1 cellular context compared by ENCODE assay signal in the genomic region with DNA sequence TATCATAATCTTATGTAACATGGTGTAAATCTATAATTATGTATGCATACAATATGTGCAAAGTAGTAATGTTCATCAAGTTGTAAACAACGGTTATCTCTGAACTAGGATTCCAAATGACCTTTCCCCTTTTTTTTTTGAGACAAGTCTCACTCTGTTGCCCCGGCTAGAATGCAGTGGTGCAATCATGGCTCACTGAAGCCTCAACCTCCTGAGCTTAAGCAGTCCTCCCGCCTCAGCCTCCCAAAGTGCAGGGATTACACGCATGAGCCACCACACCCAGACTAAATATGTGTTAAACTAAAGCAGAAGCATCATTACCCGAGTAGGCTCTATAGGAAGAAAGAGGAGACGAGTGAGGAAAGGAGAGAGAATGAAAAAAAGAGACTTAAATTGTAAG.
TF ChIP-seq lines count a peak whose summit lies in the region.

No MANE protein-coding gene starts in this region.

TF ChIP-seq in GM12878, 131 proteins besides CTCF, POLR2A, EP300 and RAD21 (continued from another document):
- no peak for TF ChIP-seq ATF2 (IDR thresholded peaks at IDR 0.05; ENCODE audit: low read length)
- TF ChIP-seq RCOR1 (conservative IDR thresholded peaks at IDR 0.05; ENCODE audit: low read depth, low read length), result no peak
- no peak for TF ChIP-seq HDGF (IDR thresholded peaks at IDR 0.05)
- TF ChIP-seq ZNF217 (IDR thresholded peaks at IDR 0.05), result no peak
- no peak for TF ChIP-seq PAX5 (IDR thresholded peaks at IDR 0.05; ENCODE audit: borderline replicate concordance, low read depth, low read length)
- TF ChIP-seq SMAD1 (IDR thresholded peaks at IDR 0.05; ENCODE audit: low read depth, partially characterized antibody), result no peak
- TF ChIP-seq RELA (IDR thresholded peaks at IDR 0.05; ENCODE audit: borderline replicate concordance, partially characterized antibody), result no peak
- TF ChIP-seq IRF3 (IDR thresholded peaks at IDR 0.05), result no peak
- TF ChIP-seq, protein P1, sequence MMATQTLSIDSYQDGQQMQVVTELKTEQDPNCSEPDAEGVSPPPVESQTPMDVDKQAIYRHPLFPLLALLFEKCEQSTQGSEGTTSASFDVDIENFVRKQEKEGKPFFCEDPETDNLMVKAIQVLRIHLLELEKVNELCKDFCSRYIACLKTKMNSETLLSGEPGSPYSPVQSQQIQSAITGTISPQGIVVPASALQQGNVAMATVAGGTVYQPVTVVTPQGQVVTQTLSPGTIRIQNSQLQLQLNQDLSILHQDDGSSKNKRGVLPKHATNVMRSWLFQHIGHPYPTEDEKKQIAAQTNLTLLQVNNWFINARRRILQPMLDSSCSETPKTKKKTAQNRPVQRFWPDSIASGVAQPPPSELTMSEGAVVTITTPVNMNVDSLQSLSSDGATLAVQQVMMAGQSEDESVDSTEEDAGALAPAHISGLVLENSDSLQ (IDR thresholded peaks at IDR 0.05), result no peak
- no peak for TF ChIP-seq MAX (IDR thresholded peaks at IDR 0.05; ENCODE audit: low read depth, low read length)
- no peak for TF ChIP-seq SRF (IDR thresholded peaks at IDR 0.05; ENCODE audit: low read depth in 2 of 2, low read length in 2 of 2)
- TF ChIP-seq EED (IDR thresholded peaks at IDR 0.05; ENCODE audit: low read depth), result no peak
- TF ChIP-seq, protein P2, sequence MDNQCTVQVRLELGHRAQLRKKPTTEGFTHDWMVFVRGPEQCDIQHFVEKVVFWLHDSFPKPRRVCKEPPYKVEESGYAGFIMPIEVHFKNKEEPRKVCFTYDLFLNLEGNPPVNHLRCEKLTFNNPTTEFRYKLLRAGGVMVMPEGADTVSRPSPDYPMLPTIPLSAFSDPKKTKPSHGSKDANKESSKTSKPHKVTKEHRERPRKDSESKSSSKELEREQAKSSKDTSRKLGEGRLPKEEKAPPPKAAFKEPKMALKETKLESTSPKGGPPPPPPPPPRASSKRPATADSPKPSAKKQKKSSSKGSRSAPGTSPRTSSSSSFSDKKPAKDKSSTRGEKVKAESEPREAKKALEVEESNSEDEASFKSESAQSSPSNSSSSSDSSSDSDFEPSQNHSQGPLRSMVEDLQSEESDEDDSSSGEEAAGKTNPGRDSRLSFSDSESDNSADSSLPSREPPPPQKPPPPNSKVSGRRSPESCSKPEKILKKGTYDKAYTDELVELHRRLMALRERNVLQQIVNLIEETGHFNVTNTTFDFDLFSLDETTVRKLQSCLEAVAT (IDR thresholded peaks at IDR 0.05), result no peak
- TF ChIP-seq, protein P3, sequence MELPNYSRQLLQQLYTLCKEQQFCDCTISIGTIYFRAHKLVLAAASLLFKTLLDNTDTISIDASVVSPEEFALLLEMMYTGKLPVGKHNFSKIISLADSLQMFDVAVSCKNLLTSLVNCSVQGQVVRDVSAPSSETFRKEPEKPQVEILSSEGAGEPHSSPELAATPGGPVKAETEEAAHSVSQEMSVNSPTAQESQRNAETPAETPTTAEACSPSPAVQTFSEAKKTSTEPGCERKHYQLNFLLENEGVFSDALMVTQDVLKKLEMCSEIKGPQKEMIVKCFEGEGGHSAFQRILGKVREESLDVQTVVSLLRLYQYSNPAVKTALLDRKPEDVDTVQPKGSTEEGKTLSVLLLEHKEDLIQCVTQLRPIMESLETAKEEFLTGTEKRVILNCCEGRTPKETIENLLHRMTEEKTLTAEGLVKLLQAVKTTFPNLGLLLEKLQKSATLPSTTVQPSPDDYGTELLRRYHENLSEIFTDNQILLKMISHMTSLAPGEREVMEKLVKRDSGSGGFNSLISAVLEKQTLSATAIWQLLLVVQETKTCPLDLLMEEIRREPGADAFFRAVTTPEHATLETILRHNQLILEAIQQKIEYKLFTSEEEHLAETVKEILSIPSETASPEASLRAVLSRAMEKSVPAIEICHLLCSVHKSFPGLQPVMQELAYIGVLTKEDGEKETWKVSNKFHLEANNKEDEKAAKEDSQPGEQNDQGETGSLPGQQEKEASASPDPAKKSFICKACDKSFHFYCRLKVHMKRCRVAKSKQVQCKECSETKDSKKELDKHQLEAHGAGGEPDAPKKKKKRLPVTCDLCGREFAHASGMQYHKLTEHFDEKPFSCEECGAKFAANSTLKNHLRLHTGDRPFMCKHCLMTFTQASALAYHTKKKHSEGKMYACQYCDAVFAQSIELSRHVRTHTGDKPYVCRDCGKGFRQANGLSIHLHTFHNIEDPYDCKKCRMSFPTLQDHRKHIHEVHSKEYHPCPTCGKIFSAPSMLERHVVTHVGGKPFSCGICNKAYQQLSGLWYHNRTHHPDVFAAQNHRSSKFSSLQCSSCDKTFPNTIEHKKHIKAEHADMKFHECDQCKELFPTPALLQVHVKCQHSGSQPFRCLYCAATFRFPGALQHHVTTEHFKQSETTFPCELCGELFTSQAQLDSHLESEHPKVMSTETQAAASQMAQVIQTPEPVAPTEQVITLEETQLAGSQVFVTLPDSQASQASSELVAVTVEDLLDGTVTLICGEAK (IDR thresholded peaks at IDR 0.05; ENCODE audit: borderline replicate concordance), result no peak
- TF ChIP-seq, protein P4, sequence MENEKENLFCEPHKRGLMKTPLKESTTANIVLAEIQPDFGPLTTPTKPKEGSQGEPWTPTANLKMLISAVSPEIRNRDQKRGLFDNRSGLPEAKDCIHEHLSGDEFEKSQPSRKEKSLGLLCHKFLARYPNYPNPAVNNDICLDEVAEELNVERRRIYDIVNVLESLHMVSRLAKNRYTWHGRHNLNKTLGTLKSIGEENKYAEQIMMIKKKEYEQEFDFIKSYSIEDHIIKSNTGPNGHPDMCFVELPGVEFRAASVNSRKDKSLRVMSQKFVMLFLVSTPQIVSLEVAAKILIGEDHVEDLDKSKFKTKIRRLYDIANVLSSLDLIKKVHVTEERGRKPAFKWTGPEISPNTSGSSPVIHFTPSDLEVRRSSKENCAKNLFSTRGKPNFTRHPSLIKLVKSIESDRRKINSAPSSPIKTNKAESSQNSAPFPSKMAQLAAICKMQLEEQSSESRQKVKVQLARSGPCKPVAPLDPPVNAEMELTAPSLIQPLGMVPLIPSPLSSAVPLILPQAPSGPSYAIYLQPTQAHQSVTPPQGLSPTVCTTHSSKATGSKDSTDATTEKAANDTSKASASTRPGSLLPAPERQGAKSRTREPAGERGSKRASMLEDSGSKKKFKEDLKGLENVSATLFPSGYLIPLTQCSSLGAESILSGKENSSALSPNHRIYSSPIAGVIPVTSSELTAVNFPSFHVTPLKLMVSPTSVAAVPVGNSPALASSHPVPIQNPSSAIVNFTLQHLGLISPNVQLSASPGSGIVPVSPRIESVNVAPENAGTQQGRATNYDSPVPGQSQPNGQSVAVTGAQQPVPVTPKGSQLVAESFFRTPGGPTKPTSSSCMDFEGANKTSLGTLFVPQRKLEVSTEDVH (IDR thresholded peaks at IDR 0.05; ENCODE audit: low read depth, partially characterized antibody), result no peak
- no peak for TF ChIP-seq NBN (IDR thresholded peaks at IDR 0.05)
TF ChIP-seq in GM12878: peak in this region for 0.
